ENCODE assay signal across 15 cellular contexts in the genomic region with DNA sequence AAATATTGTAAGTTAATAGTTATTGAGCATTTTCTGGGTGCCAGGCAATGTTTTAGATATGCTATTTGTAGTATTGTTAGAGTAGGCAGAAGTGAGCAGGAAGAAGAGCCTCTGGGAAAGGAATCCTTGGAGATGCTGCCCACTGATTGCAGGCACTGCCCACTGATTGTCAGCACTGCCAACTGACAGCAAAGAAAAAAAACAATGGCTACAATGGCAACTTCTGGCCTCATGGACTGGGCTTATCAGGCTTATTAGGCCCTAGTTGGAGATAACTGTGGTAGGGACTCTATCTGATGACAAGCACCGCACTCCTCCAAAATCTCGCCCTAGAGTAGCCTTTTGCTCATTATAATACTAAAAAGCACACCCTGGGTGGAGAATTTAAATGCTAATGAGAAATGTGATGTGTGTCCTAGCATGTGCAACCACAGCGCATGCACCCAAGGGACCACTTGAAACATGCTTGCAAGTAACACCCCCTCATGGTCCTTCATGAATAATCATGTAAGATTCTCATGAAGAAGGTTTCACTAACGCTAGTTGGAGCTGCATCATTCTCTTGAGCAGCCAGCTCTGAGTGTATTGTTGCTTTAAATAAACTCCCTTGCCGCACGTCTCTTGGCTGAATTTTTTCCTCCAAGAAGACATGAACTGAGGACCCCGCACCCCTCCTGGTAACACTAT.
"Had no signal": no experiment of that assay in that cellular context is flagged by ENCODE, and none has a peak within 500 bp of the region (broad histone marks: within the 10 kb centered on the region; RNA-seq: fewer than 3 reads in every experiment).

No MANE protein-coding gene starts in this region.

- H3K27ac ChIP-seq: dorsolateral prefrontal cortex, hepatocyte, tibial artery had no signal

- H3K27me3 ChIP-seq: dorsolateral prefrontal cortex, hepatocyte, tibial artery had no signal

- H3K36me3 Mint-ChIP-seq: activated naive CD8-positive, alpha-beta T cell; mesothelial cell of epicardium had no signal

- H3K4me1 ChIP-seq: tibial artery had no signal

- H3K27ac Mint-ChIP-seq: activated naive CD8-positive, alpha-beta T cell; mesothelial cell of epicardium; nephron; T-helper 1 cell treated with Interleukin-12 subunit alpha and Interleukin-12 subunit beta and Interleukin-4 antibody, amounts not matched to agents 30 μg/mL and 1 μg/mL, for 36 hours had no signal

- H3K79me2 ChIP-seq: hepatocyte had no signal

- H3K27me3 Mint-ChIP-seq: activated naive CD8-positive, alpha-beta T cell had no signal

- H2AFZ ChIP-seq: hepatocyte had no signal

- H3K4me1 Mint-ChIP-seq: mesothelial cell of epicardium, nephron had no signal

- H3K9me3 ChIP-seq: tibial artery had no signal

- H3K4me3 Mint-ChIP-seq: activated naive CD8-positive, alpha-beta T cell; mesothelial cell of epicardium; nephron; T-helper 1 cell treated with Interleukin-12 subunit alpha and Interleukin-12 subunit beta and Interleukin-4 antibody, amounts not matched to agents 30 μg/mL and 1 μg/mL, for 36 hours had no signal

- FAIRE-seq: urothelium cell line had no signal

- DNase-seq: activated CD8-positive, alpha-beta memory T cell treated with anti-CD3 and anti-CD28 coated beads for 24 hours; activated CD8-positive, alpha-beta memory T cell treated with anti-CD3 and anti-CD28 coated beads, Interleukin-2, amount 50 U/mL, for 48 hours; activated gamma-delta T cell; dorsolateral prefrontal cortex; left cardiac atrium; stimulated activated CD4-positive, alpha-beta T cell treated with anti-CD3 and anti-CD28 coated beads, Interleukin-1b, Interleukin-23, amount 100 ng/mL, for 48 hours; stimulated activated naive CD4-positive, alpha-beta T cell treated with Interleukin-2 at 50 U/mL for 16 hours; tibial artery had no signal

- H3K4me3 ChIP-seq: dorsolateral prefrontal cortex, hepatocyte, lung, tibial artery had no signal

- ATAC-seq: left cardiac atrium had no signal

- H3K36me3 ChIP-seq: tibial artery had no signal

- H3K4me2 ChIP-seq: hepatocyte had no signal

- H3K9me3 Mint-ChIP-seq: T-helper 1 cell treated with Interleukin-12 subunit alpha and Interleukin-12 subunit beta and Interleukin-4 antibody, amounts not matched to agents 30 μg/mL and 1 μg/mL, for 36 hours had no signal
